Comparison of ENCODE assay signal across 25 cellular contexts in the genomic region with DNA sequence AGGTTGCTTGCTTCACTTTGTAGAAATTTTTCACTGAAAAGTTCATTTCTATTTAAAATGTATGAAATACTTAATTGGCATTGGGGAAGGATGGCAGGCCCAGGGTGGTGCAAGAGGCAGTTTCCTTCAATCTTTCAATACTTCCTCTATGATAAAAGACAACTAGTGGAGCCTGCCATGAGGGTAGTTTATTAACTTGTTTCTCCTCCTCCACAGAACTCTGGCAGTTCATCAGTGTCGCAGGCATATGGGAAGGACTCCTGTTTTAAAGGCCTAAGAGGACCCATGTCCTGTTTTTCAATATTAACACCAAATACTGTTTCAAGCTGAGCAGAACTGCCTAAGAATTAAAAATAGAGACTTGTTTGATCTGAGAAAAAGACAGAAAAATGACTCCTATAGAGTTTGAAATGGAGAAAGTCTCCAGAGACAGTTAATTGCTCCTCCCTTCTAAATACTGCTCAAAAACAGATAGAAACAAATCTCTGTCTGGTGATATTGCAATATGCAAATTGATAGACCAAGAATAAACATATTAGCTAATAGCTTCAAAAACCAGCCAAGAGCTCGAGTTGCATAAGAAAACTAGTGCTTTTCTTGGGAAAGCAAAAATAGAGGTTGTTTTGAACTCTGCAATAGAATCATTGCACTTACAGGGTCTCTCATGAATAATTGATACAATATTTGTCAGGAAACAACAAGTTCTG.
"Had no signal": no experiment of that assay in that cellular context is flagged by ENCODE, and none has a peak within 500 bp of the region (broad histone marks: within the 10 kb centered on the region; RNA-seq: fewer than 3 reads in every experiment).

No MANE protein-coding gene starts in this region.

- ATAC-seq: activated T-cell treated with anti-CD3 and anti-CD28 coated beads, Interleukin-2, amount 50 U/mL, for 4 hours; PC-3 had no signal

- H3K27ac ChIP-seq: adrenal gland, KMS-11, SJSA1 had no signal

- H3K9me3 ChIP-seq: adrenal gland, SJSA1 had no signal

- H3K27me3 Mint-ChIP-seq: activated B cell treated with CpG ODN at 0.5 μM for 24 hours; activated CD4-positive, alpha-beta memory T cell treated with anti-CD3 and anti-CD28 coated beads for 36 hours; activated CD4-positive, alpha-beta T cell treated with anti-CD3 and anti-CD28 coated beads, Interleukin-2, amount 10 ng/mL, durations not matched to agents 7 days and 5 days had no signal

- DNase-seq: activated B cell treated with CpG ODN at 0.5 μM for 24 hours; activated CD4-positive, alpha-beta memory T cell treated with anti-CD3 and anti-CD28 coated beads for 36 hours; activated CD4-positive, alpha-beta T cell treated with anti-CD3 and anti-CD28 coated beads for 1 hour; activated CD4-positive, alpha-beta T cell treated with anti-CD3 and anti-CD28 coated beads, Interleukin-2, amount 10 ng/mL, durations not matched to agents 7 days and 5 days; activated CD8-positive, alpha-beta memory T cell treated with anti-CD3 and anti-CD28 coated beads for 24 hours; activated effector memory CD4-positive, alpha-beta T cell treated with anti-CD3 and anti-CD28 coated beads, Interleukin-2, amount 50 U/mL, for 16 hours; activated naive CD4-positive, alpha-beta T cell treated with anti-CD3 and anti-CD28 coated beads for 36 hours; activated naive CD8-positive, alpha-beta T cell treated with anti-CD3 and anti-CD28 coated beads for 36 hours; activated T-cell treated with anti-CD3 and anti-CD28 coated beads, Interleukin-2, amount 50 U/mL, for 4 hours; adrenal gland; anterior cingulate cortex; cerebellar nuclear complex; NCI-H1092 treated with DMSO at 0.1 percent for 48 hours; NCI-H1417 treated with DMSO at 0.1 percent for 48 hours; NCI-H1694; NCI-H2029; NCI-H2107; NCI-H2171 treated with DMSO at 0.1 percent for 48 hours; NCI-H226; NCI-H526; PC-3; SHP77 had no signal

- H3K27ac Mint-ChIP-seq: activated B cell treated with CpG ODN at 0.5 μM for 24 hours; activated CD4-positive, alpha-beta memory T cell treated with anti-CD3 and anti-CD28 coated beads for 36 hours; activated CD4-positive, alpha-beta T cell treated with anti-CD3 and anti-CD28 coated beads, Interleukin-2, amount 10 ng/mL, durations not matched to agents 7 days and 5 days; activated naive CD4-positive, alpha-beta T cell treated with anti-CD3 and anti-CD28 coated beads for 36 hours; activated naive CD8-positive, alpha-beta T cell treated with anti-CD3 and anti-CD28 coated beads for 36 hours; T-helper 1 cell treated with Interleukin-12 subunit alpha and Interleukin-12 subunit beta and Interleukin-4 antibody, amounts not matched to agents 30 μg/mL and 1 μg/mL, for 36 hours had no signal

- H3K4me1 Mint-ChIP-seq: activated B cell treated with CpG ODN at 0.5 μM for 24 hours; activated naive CD8-positive, alpha-beta T cell treated with anti-CD3 and anti-CD28 coated beads for 36 hours had no signal

- H3K27me3 ChIP-seq: adrenal gland, SJSA1 had no signal

- H3K4me3 Mint-ChIP-seq: activated B cell treated with CpG ODN at 0.5 μM for 24 hours; activated CD4-positive, alpha-beta memory T cell treated with anti-CD3 and anti-CD28 coated beads for 36 hours; activated CD4-positive, alpha-beta T cell treated with anti-CD3 and anti-CD28 coated beads, Interleukin-2, amount 10 ng/mL, durations not matched to agents 7 days and 5 days; activated naive CD4-positive, alpha-beta T cell treated with anti-CD3 and anti-CD28 coated beads for 36 hours; activated naive CD8-positive, alpha-beta T cell treated with anti-CD3 and anti-CD28 coated beads for 36 hours; activated T-cell treated with anti-CD3 and anti-CD28 coated beads, Interleukin-2, amount 50 U/mL, for 4 hours; T-helper 1 cell treated with Interleukin-12 subunit alpha and Interleukin-12 subunit beta and Interleukin-4 antibody, amounts not matched to agents 30 μg/mL and 1 μg/mL, for 36 hours had no signal

- H3K36me3 ChIP-seq: adrenal gland, SJSA1 had no signal

- H3K9ac ChIP-seq: KMS-11 had no signal

- H3K4me3 ChIP-seq: adrenal gland, SJSA1 had no signal

- H3K36me3 Mint-ChIP-seq: activated CD4-positive, alpha-beta memory T cell treated with anti-CD3 and anti-CD28 coated beads for 36 hours; activated naive CD8-positive, alpha-beta T cell treated with anti-CD3 and anti-CD28 coated beads for 36 hours had no signal

- H3K4me1 ChIP-seq: adrenal gland, SJSA1 had no signal
